ENCODE assay signal across 17 cellular contexts in the genomic region with DNA sequence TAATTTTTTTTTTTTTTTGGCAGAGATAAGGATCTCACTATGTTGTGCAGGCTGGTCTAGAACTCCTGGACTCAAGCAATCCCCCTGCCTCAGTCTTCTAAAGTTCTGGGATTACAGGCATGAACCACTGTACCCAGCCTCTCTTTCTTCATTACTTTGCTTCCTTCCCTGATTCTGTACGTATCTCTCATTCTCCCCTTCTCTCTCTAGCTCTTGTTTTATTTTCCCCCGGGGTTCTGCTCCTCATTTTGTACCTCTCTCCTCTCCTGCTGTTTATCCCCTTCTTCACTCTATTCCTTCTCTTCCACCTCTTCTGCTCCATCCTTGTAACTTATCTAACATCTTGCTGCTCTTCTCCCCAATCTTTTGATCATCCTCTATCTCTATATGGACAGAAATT. TPM values are rescaled to one million over a fixed set of nuclear protein-coding genes. Genes with fewer than 3 reads are reported as not detected.
DNase-seq lines count a peak whose midpoint lies in the region; ATAC-seq and TF ChIP-seq lines count a peak whose summit lies in the region.
"Had no signal": no experiment of that assay in that cellular context is flagged by ENCODE, and none has a peak within 500 bp of the region (broad histone marks: within the 10 kb centered on the region; RNA-seq: fewer than 3 reads in every experiment).

No MANE protein-coding gene starts in this region.

- H3K4me1 Mint-ChIP-seq in activated naive CD8-positive, alpha-beta T cell treated with anti-CD3 and anti-CD28 coated beads, Interleukin-2, amount 10 ng/mL, durations not matched to agents 7 days and 5 days = peaks cover 15% of the 10 kb centered on the region

- H2BK120ac ChIP-seq in mesenchymal stem cell (ENCODE audit: low read depth, low read length) = no peak overlapping the region

- no peak overlapping the region for H2BK15ac ChIP-seq in mesenchymal stem cell (ENCODE audit: low read depth, poor library complexity, severe bottlenecking)

- H3K14ac ChIP-seq in mesenchymal stem cell (ENCODE audit: low read length in 2 of 2) = no peak overlapping the region

- peak overlapping the region; percentile 98 for H3K4me2 ChIP-seq in BLaER1
- peak overlapping the region; percentile 96 for H3K4me2 ChIP-seq in DOHH2 (ENCODE audit: low read length)
- no peak overlapping the region for H3K4me2 ChIP-seq in mesenchymal stem cell (ENCODE audit: low read length, poor library complexity, severe bottlenecking)

- no peak overlapping the region for H3K4ac ChIP-seq in mesenchymal stem cell (ENCODE audit: low read depth in 1 of 2, low read length in 2 of 2)

- no peaks in the 10 kb centered on the region for H3K9me2 ChIP-seq in DOHH2 (replicated peaks; ENCODE audit: control insufficient read depth, low read length)

- no peak overlapping the region for H4K91ac ChIP-seq in mesenchymal stem cell (ENCODE audit: low read length)

- WGBS in mesenchymal stem cell = 89% methylated on average over 2 of the region's 2 CpGs

- peaks cover 13% of the 10 kb centered on the region for H3K79me1 ChIP-seq in mesenchymal stem cell (replicated peaks; ENCODE audit: low read length, poor library complexity, severe bottlenecking)

- no peak overlapping the region for H4K8ac ChIP-seq in mesenchymal stem cell (ENCODE audit: low read length)

- H2BK5ac ChIP-seq in mesenchymal stem cell (ENCODE audit: low read depth, low read length, poor library complexity, severe bottlenecking) = no peak overlapping the region

- no peak overlapping the region for H2AFZ ChIP-seq in mesenchymal stem cell (ENCODE audit: low read depth, low read length)

- H3K9ac ChIP-seq in BLaER1 (no peak overlapping the region), mesenchymal stem cell (ENCODE audit: low read length) (peak overlapping the region; percentile 94)

- peaks cover 31% of the 10 kb centered on the region for H3K36me3 ChIP-seq in BLaER1
- H3K36me3 ChIP-seq in DOHH2 (ENCODE audit: control insufficient read depth, low read length) = peaks cover 33% of the 10 kb centered on the region
- peaks cover 5 to 7% of the 10 kb centered on the region in 2 experiments for H3K36me3 ChIP-seq in mesenchymal stem cell (ENCODE audit: control insufficient read depth in 1 of 2, insufficient read depth in 2 of 2, low read depth in 1 of 2, low read length in 2 of 2)
- peaks cover 17% of the 10 kb centered on the region for H3K36me3 ChIP-seq in SJCRH30

- POLR2A ChIA-PET in activated naive CD8-positive, alpha-beta T cell treated with anti-CD3 and anti-CD28 coated beads, Interleukin-2, amount 10 ng/mL, durations not matched to agents 7 days and 5 days (lab: Charles Lee) = interaction anchor here (1.5 kb wide), 1 partner anchor 209 kb away, joined by 3 read pairs; the partner anchor contains the start of gene ZNF320

- H3K27me3 Mint-ChIP-seq in activated naive CD8-positive, alpha-beta T cell treated with anti-CD3 and anti-CD28 coated beads, Interleukin-2, amount 10 ng/mL, durations not matched to agents 7 days and 5 days = no peaks in the 10 kb centered on the region
- H3K27me3 Mint-ChIP-seq: B cell had no signal

- H2BK12ac ChIP-seq in mesenchymal stem cell (ENCODE audit: low read length in 2 of 2) = no peak overlapping the region

- H3K18ac ChIP-seq in mesenchymal stem cell (ENCODE audit: low read depth in 1 of 2, low read length in 2 of 2) = no peak overlapping the region

- peaks cover 3% of the 10 kb centered on the region; the same call in 1 of the 2 replicates for H3F3A ChIP-seq in DOHH2 (ENCODE audit: control insufficient read depth, insufficient read depth)

- H3K4me3 Mint-ChIP-seq in activated naive CD8-positive, alpha-beta T cell treated with anti-CD3 and anti-CD28 coated beads, Interleukin-2, amount 10 ng/mL, durations not matched to agents 7 days and 5 days = peak overlapping the region; percentile 89

- no peak overlapping the region for H2AK5ac ChIP-seq in mesenchymal stem cell (ENCODE audit: low read length, severe bottlenecking)

- peaks cover 38% of the 10 kb centered on the region for H3K36me3 Mint-ChIP-seq in activated naive CD8-positive, alpha-beta T cell treated with anti-CD3 and anti-CD28 coated beads, Interleukin-2, amount 10 ng/mL, durations not matched to agents 7 days and 5 days

- H3K4me3 ChIP-seq in BLaER1 = no peak overlapping the region; the same call in 1 of the 2 replicates
- H3K4me3 ChIP-seq in DOHH2 (ENCODE audit: low read length) = peak overlapping the region; percentile 93; the same call in 1 of the 2 replicates
- no peak overlapping the region for H3K4me3 ChIP-seq in mesenchymal stem cell (ENCODE audit: insufficient read depth in 1 of 2, low read depth in 1 of 2, low read length in 2 of 2)
- H3K4me3 ChIP-seq in SJCRH30 = no peak overlapping the region
- H3K4me3 ChIP-seq: mucosa of descending colon, psoas muscle had no signal

- H3K27ac ChIP-seq in BLaER1 (no peak overlapping the region), DOHH2 (ENCODE audit: low read depth, low read length) (no peak overlapping the region), mesenchymal stem cell (ENCODE audit: low read length, poor library complexity, severe bottlenecking) (no peak overlapping the region), SJCRH30 (no peak overlapping the region)
- H3K27ac ChIP-seq: psoas muscle had no signal

- H4K20me1 ChIP-seq in BLaER1 (no peaks in the 10 kb centered on the region), DOHH2 (ENCODE audit: control insufficient read depth, insufficient read depth, low read depth, low read length) (no peaks in the 10 kb centered on the region)

- H3K9me3 Mint-ChIP-seq in activated naive CD8-positive, alpha-beta T cell treated with anti-CD3 and anti-CD28 coated beads, Interleukin-2, amount 10 ng/mL, durations not matched to agents 7 days and 5 days = peaks cover 9% of the 10 kb centered on the region

- H3K23ac ChIP-seq in mesenchymal stem cell (ENCODE audit: low read length in 2 of 2) = no peak overlapping the region

- peaks cover 25% of the 10 kb centered on the region for H3K4me1 ChIP-seq in BLaER1
- H3K4me1 ChIP-seq in DOHH2 (ENCODE audit: control insufficient read depth, low read length) = peaks cover 26% of the 10 kb centered on the region
- H3K4me1 ChIP-seq in mesenchymal stem cell (ENCODE audit: control insufficient read depth, insufficient read depth, low read depth, low read length) = peaks cover 10% of the 10 kb centered on the region
- no peaks in the 10 kb centered on the region for H3K4me1 ChIP-seq in SJCRH30

- ATAC-seq in activated naive CD8-positive, alpha-beta T cell treated with anti-CD3 and anti-CD28 coated beads, Interleukin-2, amount 10 ng/mL, durations not matched to agents 7 days and 5 days (ENCODE audit: low read depth) = no peak
- ATAC-seq in GM19467 (IDR thresholded peaks at IDR 0.05; ENCODE audit: unreplicated experiment) (no peak), HG03280 (IDR thresholded peaks at IDR 0.05; ENCODE audit: unreplicated experiment) (no peak)
- ATAC-seq: heart left ventricle, mucosa of descending colon, psoas muscle had no signal

- peaks cover 17% of the 10 kb centered on the region for H3K9me3 ChIP-seq in BLaER1
- H3K9me3 ChIP-seq in DOHH2 (ENCODE audit: control insufficient read depth, insufficient read depth, low read length) = no peaks in the 10 kb centered on the region
- no peaks in the 10 kb centered on the region for H3K9me3 ChIP-seq in mesenchymal stem cell (ENCODE audit: control insufficient read depth, low read length)
- H3K9me3 ChIP-seq in SJCRH30 (replicated peaks) = no peaks in the 10 kb centered on the region; the same call in 1 of the 2 replicates
- H3K9me3 ChIP-seq: heart left ventricle, mucosa of descending colon, psoas muscle had no signal

- H3K27me3 ChIP-seq in BLaER1 (no peaks in the 10 kb centered on the region), DOHH2 (ENCODE audit: control insufficient read depth, low read length) (no peaks in the 10 kb centered on the region), mesenchymal stem cell (ENCODE audit: control insufficient read depth in 1 of 2, insufficient read depth in 1 of 2, low read length in 2 of 2) (no peaks in the 10 kb centered on the region), SJCRH30 (no peaks in the 10 kb centered on the region)
- H3K27me3 ChIP-seq: heart left ventricle had no signal

- peaks cover 64% of the 10 kb centered on the region for H3K79me2 ChIP-seq in DOHH2 (ENCODE audit: control insufficient read depth, low read length)

- DNase-seq in activated naive CD8-positive, alpha-beta T cell treated with anti-CD3 and anti-CD28 coated beads, Interleukin-2, amount 10 ng/mL, durations not matched to agents 7 days and 5 days = no peak
- DNase-seq in mesenchymal stem cell (no peak), SIG-M5 treated with dmso at 0.1 percent for 504 hours (lab: John Stamatoyannopoulos, UW; ENCODE audit: unreplicated experiment) (no peak), SJCRH30 (no peak)
- DNase-seq: activated CD8-positive, alpha-beta memory T cell treated with anti-CD3 and anti-CD28 coated beads for 24 hours; activated naive CD4-positive, alpha-beta T cell treated with Interleukin-2 at 50 U/mL for 16 hours; heart left ventricle; kidney glomerular epithelial cell; mucosa of descending colon; NCI-H1930; NCI-H774; psoas muscle had no signal

- no peak for TF ChIP-seq CTCF in DOHH2 (IDR thresholded peaks at IDR 0.05; ENCODE audit: low read depth, low read length, poor library complexity, severe bottlenecking)

- no peak overlapping the region for H3K27ac Mint-ChIP-seq in activated naive CD8-positive, alpha-beta T cell treated with anti-CD3 and anti-CD28 coated beads, Interleukin-2, amount 10 ng/mL, durations not matched to agents 7 days and 5 days

RNA-seq across cellular contexts. Expression of gene ZNF611, which starts 46.5 kb away (rescaled TPM):
- 10 to 100 TPM; 39.4 to 41.7 TPM for total RNA-seq in activated naive CD8-positive, alpha-beta T cell treated with anti-CD3 and anti-CD28 coated beads, Interleukin-2, amount 10 ng/mL, durations not matched to agents 7 days and 5 days
- 7.1 TPM for polyA plus RNA-seq in mesenchymal stem cell (2013, experiment 1 of 2)
- polyA plus RNA-seq in mesenchymal stem cell (2013, experiment 2 of 2) = 5.0 TPM
- 9.6 and 12.3 TPM in 2 replicates for total RNA-seq in SJCRH30 (2014; rRNA removed; shearing (Covaris generic))

RNA-seq across cellular contexts. Expression of gene ZNF83, which starts 50.2 kb away (rescaled TPM):
- 10 to 100 TPM; 81.0 to 92.4 TPM for total RNA-seq in activated naive CD8-positive, alpha-beta T cell treated with anti-CD3 and anti-CD28 coated beads, Interleukin-2, amount 10 ng/mL, durations not matched to agents 7 days and 5 days
- polyA plus RNA-seq in mesenchymal stem cell (2013, experiment 1 of 2) = 20.5 TPM
- 20.2 TPM for polyA plus RNA-seq in mesenchymal stem cell (2013, experiment 2 of 2)
- 32.7 and 47.0 TPM in 2 replicates for total RNA-seq in SJCRH30 (2014; rRNA removed; shearing (Covaris generic))
